Comparison of ENCODE assay signal across 15 cellular contexts in genomic region chr2:236162804-236163482, GRCh38.
DNase-seq lines count a peak whose midpoint lies in the region; ATAC-seq lines count a peak whose summit lies in the region.
"Had no signal": no experiment of that assay in that cellular context is flagged by ENCODE, and none has a peak within 500 bp of the region (broad histone marks: within the 10 kb centered on the region; RNA-seq: fewer than 3 reads in every experiment).

No MANE protein-coding gene starts in this region.

- no peaks in the 10 kb centered on the region for H3K36me3 Mint-ChIP-seq in stimulated activated naive B cell treated with anti-CD40 and anti-IgM and Interleukin-4, amounts not matched to agents 10 μg/mL and 1 μg/mL and 100 μg/mL, for 72 hours

- H3K27me3 Mint-ChIP-seq in stimulated activated naive B cell treated with anti-CD40 and anti-IgM and Interleukin-4, amounts not matched to agents 10 μg/mL and 1 μg/mL and 100 μg/mL, for 72 hours, result peaks cover 60 to 76% of the 10 kb centered on the region in 2 donors

- peak overlapping the region; percentile 31 for H3K27ac Mint-ChIP-seq in stimulated activated naive B cell treated with anti-CD40 and anti-IgM and Interleukin-4, amounts not matched to agents 10 μg/mL and 1 μg/mL and 100 μg/mL, for 72 hours
- H3K27ac Mint-ChIP-seq: activated CD4-positive, alpha-beta T cell treated with anti-CD3 and anti-CD28 coated beads, Interleukin-2, amount 10 ng/mL, durations not matched to agents 24 days and 14 days had no signal

- no peak for ATAC-seq in stimulated activated naive B cell treated with anti-CD40 and anti-IgM and Interleukin-4, amounts not matched to agents 10 μg/mL and 1 μg/mL and 100 μg/mL, for 72 hours (replicated peaks)
- ATAC-seq in HG03175 (IDR thresholded peaks at IDR 0.05; ENCODE audit: unreplicated experiment), result no peak
- ATAC-seq: gastroesophageal sphincter had no signal

- H3K9me3 Mint-ChIP-seq in stimulated activated naive B cell treated with anti-CD40 and anti-IgM and Interleukin-4, amounts not matched to agents 10 μg/mL and 1 μg/mL and 100 μg/mL, for 72 hours, result no peaks in the 10 kb centered on the region
- H3K9me3 Mint-ChIP-seq: activated CD4-positive, alpha-beta T cell treated with anti-CD3 and anti-CD28 coated beads, Interleukin-2, amount 10 ng/mL, durations not matched to agents 24 days and 14 days had no signal

- DNase-seq in NCI-H82 (lab: John Stamatoyannopoulos, UW) (peak; percentile 30), NCI-H82 treated with DMSO at 0.1 percent for 48 hours (lab: John Stamatoyannopoulos, UW; ENCODE audit: unreplicated experiment) (no peak), astrocyte of the hippocampus (ENCODE audit: low read depth, low spot score) (peak; percentile 29), left kidney (ENCODE audit: low read depth, low spot score) (peak; percentile 38), SIG-M5 (lab: John Stamatoyannopoulos, UW) (no peak), activated T-cell treated with anti-CD3 and anti-CD28 coated beads for 4 hours (no peak)
- no peak for DNase-seq in stimulated activated naive B cell treated with anti-CD40 and anti-IgM and Interleukin-4, amounts not matched to agents 10 μg/mL and 1 μg/mL and 100 μg/mL, for 72 hours
- DNase-seq: activated CD4-positive, alpha-beta T cell treated with anti-CD3 and anti-CD28 coated beads, Interleukin-2, amount 10 ng/mL, durations not matched to agents 24 days and 14 days; activated gamma-delta T cell treated with Interleukin-2 at 50 U/mL for 16 hours; NCI-H187; NCI-H446 treated with DMSO at 0.1 percent for 48 hours; stimulated activated CD4-positive, alpha-beta T cell treated with anti-CD3 and anti-CD28 coated beads, Interleukin-4, amount 100 ng/mL, for 4 hours; SW 1271 had no signal

- H3K4me3 Mint-ChIP-seq in stimulated activated naive B cell treated with anti-CD40 and anti-IgM and Interleukin-4, amounts not matched to agents 10 μg/mL and 1 μg/mL and 100 μg/mL, for 72 hours, result peak overlapping the region; percentile 4 to 25
- H3K4me3 Mint-ChIP-seq: activated CD4-positive, alpha-beta T cell treated with anti-CD3 and anti-CD28 coated beads, Interleukin-2, amount 10 ng/mL, durations not matched to agents 24 days and 14 days had no signal

- H3K4me1 Mint-ChIP-seq in stimulated activated naive B cell treated with anti-CD40 and anti-IgM and Interleukin-4, amounts not matched to agents 10 μg/mL and 1 μg/mL and 100 μg/mL, for 72 hours, result peaks cover 6 to 10% of the 10 kb centered on the region in 2 donors
- H3K4me1 Mint-ChIP-seq: activated CD4-positive, alpha-beta T cell treated with anti-CD3 and anti-CD28 coated beads, Interleukin-2, amount 10 ng/mL, durations not matched to agents 24 days and 14 days had no signal

Comparison
In these comparisons a context has a peak if more than half of its experiments do, and no peak if none do; other contexts are left out.
1. DNase-seq: peak in NCI-H82 (single experiment), astrocyte of the hippocampus (single experiment) and left kidney (single experiment); none in NCI-H82 treated with DMSO at 0.1 percent for 48 hours (single experiment), stimulated activated naive B cell treated with anti-CD40 and anti-IgM and Interleukin-4, amounts not matched to agents 10 μg/mL and 1 μg/mL and 100 μg/mL, for 72 hours (single experiment), SIG-M5 (single experiment) and activated T-cell treated with anti-CD3 and anti-CD28 coated beads for 4 hours (single experiment).